In the genomic region with DNA sequence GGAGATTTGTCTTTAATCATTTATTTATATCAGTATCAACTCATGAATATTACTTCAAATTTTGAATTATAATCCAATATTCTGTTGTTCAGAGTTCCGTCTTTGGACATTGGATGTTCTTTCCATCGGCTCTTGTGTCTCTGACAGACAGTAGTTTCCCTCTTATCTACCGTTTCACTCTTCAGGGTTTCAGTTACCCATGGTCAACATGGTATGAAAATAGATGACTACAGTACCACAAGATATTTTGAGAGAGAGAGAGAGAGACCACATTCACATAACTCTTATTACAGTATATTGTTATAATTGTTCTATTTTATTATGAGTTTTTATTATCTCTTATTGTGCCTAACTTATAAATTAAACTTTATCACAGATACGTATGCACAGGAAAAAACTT, we compare ENCODE assay signal across 22 cellular contexts.
"Had no signal": no experiment of that assay in that cellular context is flagged by ENCODE, and none has a peak within 500 bp of the region (broad histone marks: within the 10 kb centered on the region; RNA-seq: fewer than 3 reads in every experiment).

No MANE protein-coding gene starts in this region.

- H3K27me3 Mint-ChIP-seq: dendritic cell treated with granulocyte-macrophage colony-stimulating factor and Interleukin-4, amounts not matched to agents 40 ng/mL and 50 ng/mL, for 4 days had no signal

- H3K4me1 ChIP-seq: esophagus muscularis mucosa, esophagus squamous epithelium, foreskin keratinocyte, gastrocnemius medialis, gastroesophageal sphincter, heart left ventricle had no signal

- H3K27me3 ChIP-seq: colonic mucosa, esophagus muscularis mucosa, esophagus squamous epithelium, foreskin keratinocyte, gastrocnemius medialis, gastroesophageal sphincter, heart left ventricle, heart right ventricle had no signal

- H3K9me3 ChIP-seq: colonic mucosa, esophagus muscularis mucosa, esophagus squamous epithelium, gastrocnemius medialis, gastroesophageal sphincter, heart left ventricle, heart right ventricle had no signal

- H3K4me3 ChIP-seq: colonic mucosa, esophagus muscularis mucosa, esophagus squamous epithelium, gastrocnemius medialis, gastroesophageal sphincter, heart left ventricle, heart right ventricle had no signal

- H3K9me3 Mint-ChIP-seq: dendritic cell treated with granulocyte-macrophage colony-stimulating factor and Interleukin-4, amounts not matched to agents 40 ng/mL and 50 ng/mL, for 4 days; effector memory CD8-positive, alpha-beta T cell had no signal

- H3K27ac ChIP-seq: colonic mucosa, epithelial cell of prostate, esophagus muscularis mucosa, esophagus squamous epithelium, foreskin keratinocyte, gastrocnemius medialis, gastroesophageal sphincter, heart left ventricle, heart right ventricle had no signal

- H3K4me3 Mint-ChIP-seq: dendritic cell treated with granulocyte-macrophage colony-stimulating factor and Interleukin-4, amounts not matched to agents 40 ng/mL and 50 ng/mL, for 4 days; effector memory CD8-positive, alpha-beta T cell; endodermal cell had no signal

- H3K27ac Mint-ChIP-seq: dendritic cell treated with granulocyte-macrophage colony-stimulating factor and Interleukin-4, amounts not matched to agents 40 ng/mL and 50 ng/mL, for 4 days; effector memory CD8-positive, alpha-beta T cell; endodermal cell had no signal

- ATAC-seq: effector memory CD8-positive, alpha-beta T cell; esophagus mucosa; foreskin keratinocyte; gastrocnemius medialis; gastroesophageal sphincter; heart left ventricle; heart right ventricle had no signal

- DNase-seq: colonic mucosa; cortex of kidney; dermis blood vessel endothelial cell; effector CD4-positive, alpha-beta T cell; effector CD8-positive, alpha-beta T cell; effector memory CD4-positive, alpha-beta T cell; effector memory CD8-positive, alpha-beta T cell; endodermal cell; erythroblast; esophagus squamous epithelium; foreskin keratinocyte; foreskin melanocyte; gastrocnemius medialis; glutamatergic neuron; head of caudate nucleus; heart left ventricle; heart right ventricle had no signal

- H3K36me3 ChIP-seq: colonic mucosa, esophagus muscularis mucosa, esophagus squamous epithelium, gastrocnemius medialis, gastroesophageal sphincter, heart left ventricle, heart right ventricle had no signal
